In genomic region chr1:22246755-22247480, GRCh38 we compare ENCODE assay signal across 23 cellular contexts.
"Had no signal": no experiment of that assay in that cellular context is flagged by ENCODE, and none has a peak within 500 bp of the region (broad histone marks: within the 10 kb centered on the region; RNA-seq: fewer than 3 reads in every experiment).

No MANE protein-coding gene starts in this region.

- H3K36me3 Mint-ChIP-seq: memory B cell; naive thymus-derived CD8-positive, alpha-beta T cell; neural progenitor cell; stimulated activated effector memory CD8-positive, alpha-beta T cell treated with anti-CD3 and anti-CD28 coated beads, Interleukin-12 subunit alpha, Interleukin-12 subunit beta, amount 100 ng/mL, for 72 hours; type B pancreatic cell had no signal

- H3K36me3 ChIP-seq: left ventricle myocardium inferior, neural progenitor cell, pancreas, prostate gland, sigmoid colon, spleen, suprapubic skin, thoracic aorta, tibial artery, uterus had no signal

- H3K9me3 ChIP-seq: left ventricle myocardium inferior, pancreas, prostate gland, sigmoid colon, spleen, suprapubic skin, thoracic aorta, tibial artery, uterus had no signal

- H3K4me1 Mint-ChIP-seq: memory B cell; naive thymus-derived CD8-positive, alpha-beta T cell; stimulated activated effector memory CD8-positive, alpha-beta T cell treated with anti-CD3 and anti-CD28 coated beads, Interleukin-12 subunit alpha, Interleukin-12 subunit beta, amount 100 ng/mL, for 72 hours had no signal

- H3K9ac ChIP-seq: neural progenitor cell had no signal

- H2AFZ ChIP-seq: neural progenitor cell had no signal

- H3K4me3 ChIP-seq: left ventricle myocardium inferior, neural progenitor cell, pancreas, prostate gland, sigmoid colon, spleen, suprapubic skin, thoracic aorta, tibial artery, uterus had no signal

- DNase-seq: islet precursor cell; left ventricle myocardium inferior; midbrain; naive thymus-derived CD8-positive, alpha-beta T cell; nephron progenitor cell; retina; right cardiac atrium; sigmoid colon; small intestine; spleen; stimulated activated CD4-positive, alpha-beta T cell treated with anti-CD3 and anti-CD28 coated beads, Interleukin-4, amount 100 ng/mL, for 24 hours; stimulated activated naive CD4-positive, alpha-beta T cell; tibial artery; uterus had no signal

- H3K4me3 Mint-ChIP-seq: memory B cell; naive thymus-derived CD8-positive, alpha-beta T cell; nephron progenitor cell; neural progenitor cell; stimulated activated effector memory CD8-positive, alpha-beta T cell treated with anti-CD3 and anti-CD28 coated beads, Interleukin-12 subunit alpha, Interleukin-12 subunit beta, amount 100 ng/mL, for 72 hours; stimulated activated naive CD8-positive, alpha-beta T cell treated with anti-CD3 and anti-CD28 coated beads, Interleukin-15, Interleukin-2, amounts not matched to agents 100 ng/mL and 50 ng/mL, for 24 hours; type B pancreatic cell had no signal

- H3K27me3 ChIP-seq: pancreas, uterus had no signal

- ATAC-seq: naive thymus-derived CD8-positive, alpha-beta T cell; pancreas; right cardiac atrium; stimulated activated effector memory CD8-positive, alpha-beta T cell treated with anti-CD3 and anti-CD28 coated beads, Interleukin-12 subunit alpha, Interleukin-12 subunit beta, amount 100 ng/mL, for 72 hours had no signal

- H3K27ac Mint-ChIP-seq: memory B cell; naive thymus-derived CD8-positive, alpha-beta T cell; nephron progenitor cell; stimulated activated effector memory CD8-positive, alpha-beta T cell treated with anti-CD3 and anti-CD28 coated beads, Interleukin-12 subunit alpha, Interleukin-12 subunit beta, amount 100 ng/mL, for 72 hours; stimulated activated naive CD8-positive, alpha-beta T cell treated with anti-CD3 and anti-CD28 coated beads, Interleukin-15, Interleukin-2, amounts not matched to agents 100 ng/mL and 50 ng/mL, for 24 hours; type B pancreatic cell had no signal

- H3K4me1 ChIP-seq: left ventricle myocardium inferior, pancreas, prostate gland, sigmoid colon, spleen, tibial artery, uterus had no signal

- H3K9me3 Mint-ChIP-seq: memory B cell; naive thymus-derived CD8-positive, alpha-beta T cell; nephron progenitor cell; stimulated activated effector memory CD8-positive, alpha-beta T cell treated with anti-CD3 and anti-CD28 coated beads, Interleukin-12 subunit alpha, Interleukin-12 subunit beta, amount 100 ng/mL, for 72 hours; stimulated activated naive CD8-positive, alpha-beta T cell treated with anti-CD3 and anti-CD28 coated beads, Interleukin-15, Interleukin-2, amounts not matched to agents 100 ng/mL and 50 ng/mL, for 24 hours; type B pancreatic cell had no signal

- H3K27ac ChIP-seq: left ventricle myocardium inferior, neural progenitor cell, pancreas, prostate gland, sigmoid colon, spleen, suprapubic skin, thoracic aorta, tibial artery, uterus had no signal
